23 cellular contexts compared by ENCODE assay signal in genomic region chr4:39303871-39304270, GRCh38.
DNase-seq lines count a peak whose midpoint lies in the region; ATAC-seq, FAIRE-seq and TF ChIP-seq lines count a peak whose summit lies in the region.
"Had no signal": no experiment of that assay in that cellular context is flagged by ENCODE, and none has a peak within 500 bp of the region (broad histone marks: within the 10 kb centered on the region; RNA-seq: fewer than 3 reads in every experiment).

No MANE protein-coding gene starts in this region.

- no peak overlapping the region for H3K27ac ChIP-seq in keratinocyte (ENCODE audit: control insufficient read depth, insufficient read depth, low read length)
- H3K27ac ChIP-seq in mesendoderm (ENCODE audit: low read depth, low read length) = no peak overlapping the region
- H3K27ac ChIP-seq: 22Rv1, BLaER1, C4-2B had no signal

- H3K27ac Mint-ChIP-seq in activated CD8-positive, alpha-beta T cell treated with anti-CD3 and anti-CD28 coated beads for 36 hours = peak overlapping the region; percentile 38
- H3K27ac Mint-ChIP-seq in activated CD8-positive, alpha-beta T cell treated with anti-CD3 and anti-CD28 coated beads, Interleukin-2, amount 10 ng/mL, durations not matched to agents 7 days and 5 days = no peak overlapping the region
- H3K27ac Mint-ChIP-seq in chondrocyte (ENCODE audit: unreplicated experiment) = peak overlapping the region; percentile 18
- H3K27ac Mint-ChIP-seq: B cell; CD8-positive, alpha-beta T cell; H9 had no signal

- no peak overlapping the region for H4K8ac ChIP-seq in mesendoderm (ENCODE audit: low read depth, low read length)

- TF ChIP-seq RAD21 in Ishikawa (IDR thresholded peaks at IDR 0.05; ENCODE audit: low read depth) = no peak

- H3K4me3 Mint-ChIP-seq in activated CD8-positive, alpha-beta T cell treated with anti-CD3 and anti-CD28 coated beads for 36 hours = no peak overlapping the region
- H3K4me3 Mint-ChIP-seq in activated CD8-positive, alpha-beta T cell treated with anti-CD3 and anti-CD28 coated beads, Interleukin-2, amount 10 ng/mL, durations not matched to agents 7 days and 5 days = no peak overlapping the region
- H3K4me3 Mint-ChIP-seq in chondrocyte (ENCODE audit: unreplicated experiment) = no peak overlapping the region
- H3K4me3 Mint-ChIP-seq: B cell; CD4-positive, CD25-positive, alpha-beta regulatory T cell; CD8-positive, alpha-beta T cell; GM23338; H9 had no signal

- H3K4me1 ChIP-seq in keratinocyte (ENCODE audit: control insufficient read depth, extremely low read depth, insufficient read depth, low read length) = no peaks in the 10 kb centered on the region
- H3K4me1 ChIP-seq in mesendoderm (ENCODE audit: control insufficient read depth, low read depth, low read length) = no peaks in the 10 kb centered on the region
- H3K4me1 ChIP-seq: BLaER1, Caco-2 had no signal

- no peak overlapping the region for H3K4me3 ChIP-seq in keratinocyte (ENCODE audit: control insufficient read depth in 2 of 3, extremely low read depth in 1 of 3, insufficient read depth in 2 of 3, low read depth in 1 of 3, low read length in 3 of 3)
- no peak overlapping the region for H3K4me3 ChIP-seq in mesendoderm (ENCODE audit: low read length)
- H3K4me3 ChIP-seq: BLaER1, GM23338 had no signal

- no peak overlapping the region for H2AFZ ChIP-seq in keratinocyte (ENCODE audit: control insufficient read depth, low read length)
- H2AFZ ChIP-seq: GM23338 had no signal

- H2BK15ac ChIP-seq in mesendoderm (replicated peaks; ENCODE audit: low read depth) = no peak overlapping the region

- H2BK5ac ChIP-seq in mesendoderm (ENCODE audit: low read length) = no peak overlapping the region

- H3K27me3 ChIP-seq in keratinocyte (ENCODE audit: control insufficient read depth, extremely low read depth, insufficient read depth, low read length) (no peaks in the 10 kb centered on the region), mesendoderm (ENCODE audit: insufficient read depth, low read length, poor library complexity) (no peaks in the 10 kb centered on the region)
- H3K27me3 ChIP-seq: BLaER1 had no signal

- CTCF ChIA-PET in activated CD8-positive, alpha-beta T cell treated with anti-CD3 and anti-CD28 coated beads for 36 hours (lab: Charles Lee) = no interaction called here
- CTCF ChIA-PET in activated CD8-positive, alpha-beta T cell treated with anti-CD3 and anti-CD28 coated beads, Interleukin-2, amount 10 ng/mL, durations not matched to agents 7 days and 5 days (lab: Charles Lee) = no interaction called here

- H3K56ac ChIP-seq in mesendoderm (ENCODE audit: low read length) = no peak overlapping the region

- no peaks in the 10 kb centered on the region for H3K9me3 Mint-ChIP-seq in activated CD8-positive, alpha-beta T cell treated with anti-CD3 and anti-CD28 coated beads for 36 hours
- H3K9me3 Mint-ChIP-seq in activated CD8-positive, alpha-beta T cell treated with anti-CD3 and anti-CD28 coated beads, Interleukin-2, amount 10 ng/mL, durations not matched to agents 7 days and 5 days (ENCODE audit: insufficient read depth) = no peaks in the 10 kb centered on the region
- no peaks in the 10 kb centered on the region for H3K9me3 Mint-ChIP-seq in chondrocyte (ENCODE audit: low read depth)
- H3K9me3 Mint-ChIP-seq: CD4-positive, CD25-positive, alpha-beta regulatory T cell; CD8-positive, alpha-beta T cell; GM23338; H9 had no signal

- no peaks in the 10 kb centered on the region for H3K9me3 ChIP-seq in keratinocyte (ENCODE audit: control insufficient read depth, low read depth, low read length)
- H3K9me3 ChIP-seq: BLaER1, Caco-2 had no signal

- peaks cover 9 to 38% of the 10 kb centered on the region in 2 experiments for H3K36me3 ChIP-seq in keratinocyte (ENCODE audit: control insufficient read depth in 2 of 2, extremely low read depth in 1 of 2, insufficient read depth in 2 of 2, low read length in 2 of 2)
- peaks cover 7% of the 10 kb centered on the region for H3K36me3 ChIP-seq in mesendoderm (ENCODE audit: control insufficient read depth, insufficient read depth, low read length)

- POLR2A ChIA-PET in activated CD8-positive, alpha-beta T cell treated with anti-CD3 and anti-CD28 coated beads for 36 hours (lab: Charles Lee) = no interaction called here
- POLR2A ChIA-PET in activated CD8-positive, alpha-beta T cell treated with anti-CD3 and anti-CD28 coated beads, Interleukin-2, amount 10 ng/mL, durations not matched to agents 7 days and 5 days (lab: Charles Lee) = no interaction called here

- H3K4ac ChIP-seq in mesendoderm (ENCODE audit: low read depth, low read length) = no peak overlapping the region

- no peak overlapping the region for H2AK5ac ChIP-seq in mesendoderm (ENCODE audit: low read length)

- no peak for DNase-seq in activated CD8-positive, alpha-beta T cell treated with anti-CD3 and anti-CD28 coated beads for 36 hours
- DNase-seq in activated CD8-positive, alpha-beta T cell treated with anti-CD3 and anti-CD28 coated beads, Interleukin-2, amount 10 ng/mL, durations not matched to agents 7 days and 5 days = no peak
- DNase-seq in chondrocyte (ENCODE audit: low spot score) (no peak), keratinocyte (ENCODE audit: low read depth, low spot score) (no peak), NCI-H82 (lab: John Stamatoyannopoulos, UW) (no peak), mesendoderm (no peak), NCI-H1417 (lab: John Stamatoyannopoulos, UW) (no peak)
- DNase-seq: Caco-2; CD8-positive, alpha-beta T cell; DMS153; DND-41; H9 had no signal

- H3K9ac ChIP-seq in keratinocyte (ENCODE audit: control insufficient read depth, extremely low read depth, insufficient read depth, low read length) (no peak overlapping the region), mesendoderm (ENCODE audit: low read length) (no peak overlapping the region)
- H3K9ac ChIP-seq: BLaER1 had no signal

- intact Hi-C loops in activated CD8-positive, alpha-beta T cell treated with anti-CD3 and anti-CD28 coated beads for 36 hours (cut with micrococcal nuclease) = no loop called here

- H4K20me1 ChIP-seq in keratinocyte (ENCODE audit: control insufficient read depth, extremely low read depth, insufficient read depth, low read length) = no peaks in the 10 kb centered on the region
- H4K20me1 ChIP-seq: BLaER1 had no signal

- dilution Hi-C loops in keratinocyte (cut with MboI; ENCODE audit: extremely low pct_ligation_motif_present, low sequenced_read_pairs) = no loop called here

- H2BK120ac ChIP-seq in mesendoderm (ENCODE audit: low read depth, low read length) = no peak overlapping the region

- peaks cover 4% of the 10 kb centered on the region for H3K79me1 ChIP-seq in mesendoderm (ENCODE audit: low read length)

- H3K4me2 ChIP-seq in keratinocyte (ENCODE audit: control insufficient read depth, extremely low read depth, insufficient read depth, low read depth, low read length) = no peak overlapping the region
- no peak overlapping the region for H3K4me2 ChIP-seq in mesendoderm (ENCODE audit: low read length)
- H3K4me2 ChIP-seq: BLaER1, GM23338 had no signal

- H3K27me3 Mint-ChIP-seq in activated CD8-positive, alpha-beta T cell treated with anti-CD3 and anti-CD28 coated beads for 36 hours = no peaks in the 10 kb centered on the region
- H3K27me3 Mint-ChIP-seq in activated CD8-positive, alpha-beta T cell treated with anti-CD3 and anti-CD28 coated beads, Interleukin-2, amount 10 ng/mL, durations not matched to agents 7 days and 5 days (ENCODE audit: low read depth) = no peaks in the 10 kb centered on the region
- H3K27me3 Mint-ChIP-seq in chondrocyte (ENCODE audit: low read depth) = no peaks in the 10 kb centered on the region
- H3K27me3 Mint-ChIP-seq: B cell; CD4-positive, CD25-positive, alpha-beta regulatory T cell had no signal

- no peak overlapping the region for H4K5ac ChIP-seq in mesendoderm (ENCODE audit: low read length)

- no peak for TF ChIP-seq EP300 in Ishikawa (IDR thresholded peaks at IDR 0.05; ENCODE audit: borderline replicate concordance)

- peak; percentile 41 for FAIRE-seq in keratinocyte (lab: Jason Lieb, UNC)
- FAIRE-seq: A204.1, G401.6, GM12892 had no signal

- no CpG with 5 or more reads among the region's 3 CpGs for WGBS in mesendoderm (ENCODE audit: extremely low coverage, insufficient coverage, low lambda C conversion rate)

- no peak for TF ChIP-seq CTCF in activated CD8-positive, alpha-beta T cell treated with anti-CD3 and anti-CD28 coated beads for 36 hours (IDR thresholded peaks at IDR 0.05)
- TF ChIP-seq CTCF in chondrocyte (IDR thresholded peaks at IDR 0.05) (no peak), keratinocyte (optimal IDR thresholded peaks at IDR 0.05 in 1 of 3, IDR thresholded peaks at IDR 0.05 in 1 of 3, conservative IDR thresholded peaks at IDR 0.05 in 1 of 3; ENCODE audit: extremely low read depth in 1 of 3, insufficient read depth in 2 of 3, low read length in 3 of 3) (no peak)

- no peak for ATAC-seq in activated CD8-positive, alpha-beta T cell treated with anti-CD3 and anti-CD28 coated beads for 36 hours
- no peak for ATAC-seq in activated CD8-positive, alpha-beta T cell treated with anti-CD3 and anti-CD28 coated beads, Interleukin-2, amount 10 ng/mL, durations not matched to agents 7 days and 5 days
- ATAC-seq: CD8-positive, alpha-beta T cell; GM23338; HCT116 had no signal

- no peaks in the 10 kb centered on the region for H3K4me1 Mint-ChIP-seq in activated CD8-positive, alpha-beta T cell treated with anti-CD3 and anti-CD28 coated beads for 36 hours (ENCODE audit: low read depth)
- H3K4me1 Mint-ChIP-seq in activated CD8-positive, alpha-beta T cell treated with anti-CD3 and anti-CD28 coated beads, Interleukin-2, amount 10 ng/mL, durations not matched to agents 7 days and 5 days (ENCODE audit: low read depth) = peaks cover 14% of the 10 kb centered on the region
- H3K4me1 Mint-ChIP-seq in chondrocyte (ENCODE audit: low read depth) = peaks cover 25% of the 10 kb centered on the region
- H3K4me1 Mint-ChIP-seq: B cell, GM23338, H9 had no signal

- H3K23ac ChIP-seq in mesendoderm (ENCODE audit: low read length) = no peak overlapping the region

- H3K9me1 ChIP-seq in keratinocyte (ENCODE audit: control insufficient read depth, extremely low read depth, insufficient read depth, low read length) = no peaks in the 10 kb centered on the region

- H3K18ac ChIP-seq in mesendoderm (ENCODE audit: low read length) = no peak overlapping the region

- H3K79me2 ChIP-seq in keratinocyte (ENCODE audit: control insufficient read depth, insufficient read depth, low read length) (no peaks in the 10 kb centered on the region), mesendoderm (ENCODE audit: control insufficient read depth, insufficient read depth, low read length) (no peaks in the 10 kb centered on the region)

- peaks cover 64% of the 10 kb centered on the region for H3K36me3 Mint-ChIP-seq in activated CD8-positive, alpha-beta T cell treated with anti-CD3 and anti-CD28 coated beads for 36 hours (ENCODE audit: low read depth)
- H3K36me3 Mint-ChIP-seq in activated CD8-positive, alpha-beta T cell treated with anti-CD3 and anti-CD28 coated beads, Interleukin-2, amount 10 ng/mL, durations not matched to agents 7 days and 5 days (ENCODE audit: low read depth) = peaks cover 69% of the 10 kb centered on the region
- peaks cover 32% of the 10 kb centered on the region for H3K36me3 Mint-ChIP-seq in chondrocyte (ENCODE audit: low read depth)

TF ChIP-seq in Ishikawa, 13 proteins besides CTCF, POLR2A, EP300 and RAD21 (continues in another document):
- TF ChIP-seq MAX (IDR thresholded peaks at IDR 0.05) = no peak
